8 cellular contexts compared by ENCODE assay signal in the genomic region with DNA sequence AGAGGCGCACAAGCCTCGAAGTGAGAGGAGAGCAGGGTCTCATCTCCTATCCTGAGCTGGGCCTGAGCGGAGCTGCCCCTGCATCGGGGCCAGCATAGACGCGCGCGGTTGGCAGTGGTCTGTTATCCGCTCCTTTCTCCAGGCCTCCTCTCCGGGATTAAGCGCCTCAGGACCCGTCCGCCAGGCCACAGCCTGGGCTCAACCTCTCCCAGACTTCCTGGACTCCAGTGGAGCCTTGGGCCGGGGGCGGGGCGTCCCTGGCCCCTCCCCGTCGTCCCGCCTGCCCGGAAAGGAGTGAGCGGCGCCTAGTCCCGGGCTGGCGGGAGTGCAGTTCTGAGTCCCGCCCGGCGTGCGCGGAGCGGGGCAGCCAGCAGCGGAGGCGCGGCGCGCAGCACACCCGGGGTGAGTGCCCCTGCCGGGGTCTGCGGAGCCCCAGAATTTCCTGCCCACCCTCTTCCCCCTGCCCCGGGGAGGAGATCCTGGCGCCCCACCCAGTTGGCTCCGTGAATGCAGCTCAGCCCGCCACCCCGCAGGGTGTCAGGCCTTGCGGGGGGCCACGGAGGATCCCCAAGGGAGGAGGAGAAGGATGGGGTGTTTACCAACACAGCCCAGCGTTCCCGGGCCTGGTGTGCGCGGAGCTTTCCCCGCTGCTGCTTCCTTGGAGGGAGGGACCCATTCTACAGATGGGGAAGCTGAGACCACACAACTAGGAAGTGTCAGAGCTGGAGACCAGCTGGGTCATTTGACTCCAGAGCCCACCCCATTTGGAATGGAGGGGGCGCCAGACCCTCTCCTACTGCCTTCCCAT. TPM values are rescaled to one million over a fixed set of nuclear protein-coding genes. Genes with fewer than 3 reads are reported as not detected.
DNase-seq lines count a peak whose midpoint lies in the region; ATAC-seq and TF ChIP-seq lines count a peak whose summit lies in the region.

A gene with protein sequence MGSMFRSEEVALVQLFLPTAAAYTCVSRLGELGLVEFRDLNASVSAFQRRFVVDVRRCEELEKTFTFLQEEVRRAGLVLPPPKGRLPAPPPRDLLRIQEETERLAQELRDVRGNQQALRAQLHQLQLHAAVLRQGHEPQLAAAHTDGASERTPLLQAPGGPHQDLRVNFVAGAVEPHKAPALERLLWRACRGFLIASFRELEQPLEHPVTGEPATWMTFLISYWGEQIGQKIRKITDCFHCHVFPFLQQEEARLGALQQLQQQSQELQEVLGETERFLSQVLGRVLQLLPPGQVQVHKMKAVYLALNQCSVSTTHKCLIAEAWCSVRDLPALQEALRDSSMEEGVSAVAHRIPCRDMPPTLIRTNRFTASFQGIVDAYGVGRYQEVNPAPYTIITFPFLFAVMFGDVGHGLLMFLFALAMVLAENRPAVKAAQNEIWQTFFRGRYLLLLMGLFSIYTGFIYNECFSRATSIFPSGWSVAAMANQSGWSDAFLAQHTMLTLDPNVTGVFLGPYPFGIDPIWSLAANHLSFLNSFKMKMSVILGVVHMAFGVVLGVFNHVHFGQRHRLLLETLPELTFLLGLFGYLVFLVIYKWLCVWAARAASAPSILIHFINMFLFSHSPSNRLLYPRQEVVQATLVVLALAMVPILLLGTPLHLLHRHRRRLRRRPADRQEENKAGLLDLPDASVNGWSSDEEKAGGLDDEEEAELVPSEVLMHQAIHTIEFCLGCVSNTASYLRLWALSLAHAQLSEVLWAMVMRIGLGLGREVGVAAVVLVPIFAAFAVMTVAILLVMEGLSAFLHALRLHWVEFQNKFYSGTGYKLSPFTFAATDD (plus strand): TSS at position 308 of the 808 bp plus-strand sequence. CDS start 2,247 bp downstream, outside the sequence.

- H3K4me3 ChIP-seq in HCT116 (replicated peaks in 1 of 2; ENCODE audit: low read depth in 1 of 2, low read length in 2 of 2) (peak within 1 kb of the TSS; percentile 82), foreskin fibroblast (ENCODE audit: low read depth in 1 of 2, low read length in 2 of 2) (peak within 1 kb of the TSS; percentile 83 to 90), testis (peak within 1 kb of the TSS; percentile 58 to 67)

- TF ChIP-seq CTCF in HCT116 (IDR thresholded peaks at IDR 0.05 in 2 of 3, conservative IDR thresholded peaks at IDR 0.05 in 1 of 3; ENCODE audit: borderline replicate concordance in 1 of 3, insufficient read depth in 1 of 3, low read depth in 2 of 3, low read length in 2 of 3) (no peak), foreskin fibroblast (IDR thresholded peaks at IDR 0.05; ENCODE audit: low read depth, low read length) (no peak), nephron progenitor cell (IDR thresholded peaks at IDR 0.05) (no peak), testis (IDR thresholded peaks at IDR 0.05) (no peak)

- H4K20me1 ChIP-seq in HCT116 (ENCODE audit: insufficient read depth), result no peaks in the 10 kb centered on the region

- peaks cover 24% of the 10 kb centered on the region for H3K79me2 ChIP-seq in HCT116 (ENCODE audit: insufficient read depth, low read length)

- H3K36me3 ChIP-seq in HCT116 (ENCODE audit: control insufficient read depth in 1 of 2, insufficient read depth in 2 of 2, low read length in 2 of 2), result peaks cover 2 to 11% of the 10 kb centered on the region in 2 experiments; a peak in 2 of 4 replicates
- H3K36me3 ChIP-seq in testis (ENCODE audit: low read depth, missing control alignments), result no peaks in the 10 kb centered on the region

- H3K27me3 ChIP-seq in HCT116 (ENCODE audit: insufficient read depth, low read length), result no peaks in the 10 kb centered on the region
- no peaks in the 10 kb centered on the region for H3K27me3 ChIP-seq in testis

- RAD21 ChIA-PET in HCT116 (lab: Charles Lee; ENCODE audit: low non-redundant PET in 1 of 2, low total read pairs in 2 of 2, uncharacterized antibody in 2 of 2, unreplicated experiment in 2 of 2), result no interaction called here

- H3K4me3 Mint-ChIP-seq in nephron progenitor cell, result peak within 1 kb of the TSS; percentile 36

- WGBS in testis, 2 donors, result 4 to 11% methylated on average over 13 to 46 of the region's 51 CpGs

- no peaks in the 10 kb centered on the region for H3K27me3 Mint-ChIP-seq in nephron progenitor cell (ENCODE audit: low read depth, poor library complexity)

- H3K9me2 ChIP-seq in HCT116 (ENCODE audit: insufficient read depth), result no peaks in the 10 kb centered on the region

- POLR2A ChIA-PET in HCT116 (lab: Charles Lee), result interaction anchor here (1.0 to 1.7 kb wide), 2 partner anchors 10 to 29 kb away, joined by 3 to 5 read pairs; a partner anchor contains a TSS

- peak within 1 kb of the TSS; percentile 90 for H3K27ac Mint-ChIP-seq in nephron progenitor cell

- no peak within 1 kb of the TSS for H2AFZ ChIP-seq in HCT116 (ENCODE audit: low read depth, low read length, poor library complexity, severe bottlenecking)

- peak within 1 kb of the TSS; percentile 87 for H3K27ac ChIP-seq in HCT116 (ENCODE audit: low read depth, low read length)
- peak within 1 kb of the TSS; percentile 76 to 87 for H3K27ac ChIP-seq in testis

- DNase-seq in CMK (ENCODE audit: low read depth) (peak; percentile 87), HCT116 (ENCODE audit: low read depth, low spot score) (peak; percentile 49), RPMI7951 (ENCODE audit: low read depth) (peak; percentile 89), foreskin fibroblast (peak; percentile 82 to 93), nephron progenitor cell (peak; percentile 61), testis (peak; percentile 83), NCI-H2227 treated with DMSO at 0.1 percent for 48 hours (lab: John Stamatoyannopoulos, UW) (no peak)
- DNase-seq in activated effector memory CD4-positive, alpha-beta T cell treated with anti-CD3 and anti-CD28 coated beads, Interleukin-2, amount 50 U/mL, for 16 hours, result peak; percentile 86

- TF ChIP-seq POLR2A in HCT116 (IDR thresholded peaks at IDR 0.05; ENCODE audit: borderline replicate concordance, extremely low read depth, insufficient read depth, insufficient read length) (peak; percentile 87), testis (IDR thresholded peaks at IDR 0.05) (no peak)

- peak; percentile 94 for ATAC-seq in HCT116

- H3K36me3 Mint-ChIP-seq in nephron progenitor cell (ENCODE audit: low read depth), result peaks cover 1% of the 10 kb centered on the region

- intact Hi-C loops in HCT116 (cut with micrococcal nuclease), result loop anchor here (10.0 kb wide), 1 partner anchor 86 kb away; a partner anchor contains a TSS
- intact Hi-C loops in testis (cut with DNase I; ENCODE audit: low total_unique reads), result no loop called here

- H3K4me2 ChIP-seq in HCT116 (ENCODE audit: low read length), result peak within 1 kb of the TSS; percentile 85

- TSS peak; percentile 38 for BruUV-seq in HCT116 (replicated peaks; lab: Mats Ljungman, UMichigan)

- H3K9me3 Mint-ChIP-seq in nephron progenitor cell, result no peaks in the 10 kb centered on the region

- H3K4me1 ChIP-seq in HCT116 (ENCODE audit: control insufficient read depth in 1 of 2, insufficient read depth in 2 of 2, low read length in 2 of 2), result peaks cover 9 to 23% of the 10 kb centered on the region in 2 experiments; a peak in 3 of 4 replicates
- peaks cover 24% of the 10 kb centered on the region for H3K4me1 ChIP-seq in testis

- CTCF ChIA-PET in HCT116 (lab: Charles Lee), result no interaction called here

- TF ChIP-seq RAD21 in HCT116 (IDR thresholded peaks at IDR 0.05; ENCODE audit: low read depth), result no peak

- H3K9me3 ChIP-seq in HCT116 (ENCODE audit: control insufficient read depth in 1 of 2, insufficient read depth in 1 of 2, low read depth in 1 of 2, low read length in 2 of 2) (no peaks in the 10 kb centered on the region), testis (no peaks in the 10 kb centered on the region)

- peaks cover 17% of the 10 kb centered on the region for H3K4me1 Mint-ChIP-seq in nephron progenitor cell

- H3K9ac ChIP-seq in HCT116 (ENCODE audit: low read length), result peak within 1 kb of the TSS; percentile 79

TF ChIP-seq in HCT116, 20 proteins besides CTCF, POLR2A, EP300 and RAD21 (continues in another document):
- TF ChIP-seq ELF1 (IDR thresholded peaks at IDR 0.05; ENCODE audit: borderline replicate concordance, low read depth), result no peak
- no peak for TF ChIP-seq SIN3A (IDR thresholded peaks at IDR 0.05; ENCODE audit: low read depth)
- TF ChIP-seq YY1 (IDR thresholded peaks at IDR 0.05; ENCODE audit: extremely low read depth, insufficient replicate concordance, low read depth, low read length), result peak; percentile 58
- TF ChIP-seq, protein P1, sequence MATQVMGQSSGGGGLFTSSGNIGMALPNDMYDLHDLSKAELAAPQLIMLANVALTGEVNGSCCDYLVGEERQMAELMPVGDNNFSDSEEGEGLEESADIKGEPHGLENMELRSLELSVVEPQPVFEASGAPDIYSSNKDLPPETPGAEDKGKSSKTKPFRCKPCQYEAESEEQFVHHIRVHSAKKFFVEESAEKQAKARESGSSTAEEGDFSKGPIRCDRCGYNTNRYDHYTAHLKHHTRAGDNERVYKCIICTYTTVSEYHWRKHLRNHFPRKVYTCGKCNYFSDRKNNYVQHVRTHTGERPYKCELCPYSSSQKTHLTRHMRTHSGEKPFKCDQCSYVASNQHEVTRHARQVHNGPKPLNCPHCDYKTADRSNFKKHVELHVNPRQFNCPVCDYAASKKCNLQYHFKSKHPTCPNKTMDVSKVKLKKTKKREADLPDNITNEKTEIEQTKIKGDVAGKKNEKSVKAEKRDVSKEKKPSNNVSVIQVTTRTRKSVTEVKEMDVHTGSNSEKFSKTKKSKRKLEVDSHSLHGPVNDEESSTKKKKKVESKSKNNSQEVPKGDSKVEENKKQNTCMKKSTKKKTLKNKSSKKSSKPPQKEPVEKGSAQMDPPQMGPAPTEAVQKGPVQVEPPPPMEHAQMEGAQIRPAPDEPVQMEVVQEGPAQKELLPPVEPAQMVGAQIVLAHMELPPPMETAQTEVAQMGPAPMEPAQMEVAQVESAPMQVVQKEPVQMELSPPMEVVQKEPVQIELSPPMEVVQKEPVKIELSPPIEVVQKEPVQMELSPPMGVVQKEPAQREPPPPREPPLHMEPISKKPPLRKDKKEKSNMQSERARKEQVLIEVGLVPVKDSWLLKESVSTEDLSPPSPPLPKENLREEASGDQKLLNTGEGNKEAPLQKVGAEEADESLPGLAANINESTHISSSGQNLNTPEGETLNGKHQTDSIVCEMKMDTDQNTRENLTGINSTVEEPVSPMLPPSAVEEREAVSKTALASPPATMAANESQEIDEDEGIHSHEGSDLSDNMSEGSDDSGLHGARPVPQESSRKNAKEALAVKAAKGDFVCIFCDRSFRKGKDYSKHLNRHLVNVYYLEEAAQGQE (IDR thresholded peaks at IDR 0.05; ENCODE audit: low read depth), result no peak
- TF ChIP-seq POLR2AphosphoS5 (IDR thresholded peaks at IDR 0.05; ENCODE audit: low read depth, low read length), result peak; percentile 96
- TF ChIP-seq ZFX (IDR thresholded peaks at IDR 0.05), result peak; percentile 73; the same call in 1 of the 2 replicates
- TF ChIP-seq, protein P2, sequence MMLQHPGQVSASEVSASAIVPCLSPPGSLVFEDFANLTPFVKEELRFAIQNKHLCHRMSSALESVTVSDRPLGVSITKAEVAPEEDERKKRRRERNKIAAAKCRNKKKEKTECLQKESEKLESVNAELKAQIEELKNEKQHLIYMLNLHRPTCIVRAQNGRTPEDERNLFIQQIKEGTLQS (IDR thresholded peaks at IDR 0.05), result no peak

RNA-seq across cellular contexts. Expression of the gene that starts here (rescaled TPM):
- total RNA-seq in HCT116 (2021; ENCODE audit: unreplicated experiment), result 101 TPM
- 88.7 and 97.2 TPM in 2 replicates for polyA plus RNA-seq in HCT116 (2012)
- total RNA-seq in RPMI7951 (2014; rRNA removed; shearing (Covaris generic)), result 39.2 and 47.5 TPM in 2 replicates
- total RNA-seq in testis, result 10 to 100 TPM; 52.8 to 53.6 TPM
- 22.2 TPM for polyA plus RNA-seq in testis (ENCODE audit: insufficient read depth, low read depth, low replicate concordance)
